Comparison of ENCODE assay signal across 10 cellular contexts in the genomic region with DNA sequence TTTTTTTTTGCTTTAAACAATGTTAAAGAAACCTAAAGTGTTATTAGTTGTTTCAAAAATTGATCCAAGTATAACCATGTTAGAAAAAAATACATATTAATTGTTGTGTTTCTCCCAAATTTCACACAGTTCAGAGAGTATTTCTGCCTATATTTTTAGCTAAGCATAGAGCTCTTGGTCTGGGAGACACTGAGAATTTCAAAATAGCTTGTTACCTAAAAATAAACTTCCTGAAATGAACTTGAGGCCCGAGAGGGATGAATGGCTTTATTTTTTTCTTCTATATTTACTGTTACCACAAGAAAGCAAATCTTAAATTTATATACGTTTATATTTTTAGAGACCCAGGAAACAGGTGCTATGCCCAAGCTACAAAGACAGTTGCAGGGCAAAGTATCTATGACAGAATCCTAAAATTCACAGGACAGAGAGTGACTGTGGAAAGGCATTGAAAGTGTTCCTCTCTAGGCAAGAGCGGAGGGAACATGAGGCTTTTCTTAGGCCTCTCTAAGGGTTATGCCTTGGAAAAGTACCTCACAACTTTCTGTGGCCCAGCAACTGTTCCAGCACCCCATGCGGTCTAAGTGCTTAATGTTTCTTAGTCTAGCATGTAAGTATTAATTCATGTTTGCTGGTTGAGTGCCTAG. TPM values are rescaled to one million over a fixed set of nuclear protein-coding genes. Genes with fewer than 3 reads are reported as not detected.
DNase-seq lines count a peak whose midpoint lies in the region; ATAC-seq, FAIRE-seq and TF ChIP-seq lines count a peak whose summit lies in the region.
"Had no signal": no experiment of that assay in that cellular context is flagged by ENCODE, and none has a peak within 500 bp of the region (broad histone marks: within the 10 kb centered on the region; RNA-seq: fewer than 3 reads in every experiment).

No MANE protein-coding gene starts in this region.

- H3K36me3 Mint-ChIP-seq in CD8-positive, alpha-beta memory T cell = peaks cover 0 to 27% (median 12%) of the 10 kb centered on the region in 3 donors
- H3K36me3 Mint-ChIP-seq in IgD-negative memory B cell = peaks cover 3% of the 10 kb centered on the region
- H3K36me3 Mint-ChIP-seq in natural killer cell treated with Interleukin-12 subunit alpha and Interleukin-12 subunit beta and Interleukin-15 and Interleukin-18, amount 100 ng/mL, for 72 hours = peaks cover 19% of the 10 kb centered on the region

- FAIRE-seq in frontal cortex (lab: Jason Lieb, UNC) (no peak), HTR-8/SVneo (lab: Jason Lieb, UNC) (no peak)

- peaks cover 98% of the 10 kb centered on the region for H3K4me1 ChIP-seq in CD8-positive, alpha-beta memory T cell (ENCODE audit: insufficient read depth, low read length)
- H3K4me1 ChIP-seq in ascending aorta = peaks cover 11 to 43% of the 10 kb centered on the region in 2 donors
- H3K4me1 ChIP-seq: parathyroid adenoma had no signal

- H3K4me1 Mint-ChIP-seq in CD8-positive, alpha-beta memory T cell = peaks cover 92 to 100% (median 98%) of the 10 kb centered on the region in 3 donors
- H3K4me1 Mint-ChIP-seq in IgD-negative memory B cell = peaks cover 73 to 84% (median 73%) of the 10 kb centered on the region in 3 donors
- peaks cover 75 to 87% of the 10 kb centered on the region in 2 donors for H3K4me1 Mint-ChIP-seq in natural killer cell treated with Interleukin-12 subunit alpha and Interleukin-12 subunit beta and Interleukin-15 and Interleukin-18, amount 100 ng/mL, for 72 hours (ENCODE audit: low read depth in 2 of 2)

- no peaks in the 10 kb centered on the region for H3K27me3 ChIP-seq in CD8-positive, alpha-beta memory T cell (ENCODE audit: insufficient read depth, low read length, poor library complexity, severe bottlenecking)
- no peaks in the 10 kb centered on the region for H3K27me3 ChIP-seq in ascending aorta

- no peaks in the 10 kb centered on the region for H3K27me3 Mint-ChIP-seq in CD8-positive, alpha-beta memory T cell
- no peaks in the 10 kb centered on the region for H3K27me3 Mint-ChIP-seq in IgD-negative memory B cell
- H3K27me3 Mint-ChIP-seq in natural killer cell treated with Interleukin-12 subunit alpha and Interleukin-12 subunit beta and Interleukin-15 and Interleukin-18, amount 100 ng/mL, for 72 hours = no peaks in the 10 kb centered on the region

- H3K9me3 ChIP-seq in CD8-positive, alpha-beta memory T cell (ENCODE audit: low read length) = no peaks in the 10 kb centered on the region
- H3K9me3 ChIP-seq in ascending aorta = no peaks in the 10 kb centered on the region

- no peak overlapping the region for H3K4me3 ChIP-seq in CD8-positive, alpha-beta memory T cell (ENCODE audit: low read length)
- no peak overlapping the region for H3K4me3 ChIP-seq in ascending aorta

- H3K9me3 Mint-ChIP-seq in CD8-positive, alpha-beta memory T cell = no peaks in the 10 kb centered on the region
- H3K9me3 Mint-ChIP-seq in IgD-negative memory B cell = no peaks in the 10 kb centered on the region
- H3K9me3 Mint-ChIP-seq in natural killer cell treated with Interleukin-12 subunit alpha and Interleukin-12 subunit beta and Interleukin-15 and Interleukin-18, amount 100 ng/mL, for 72 hours = peaks cover 3% of the 10 kb centered on the region

- peak overlapping the region in 6 of 7 donors; percentile 62 to 80 (median 66) for H3K4me3 Mint-ChIP-seq in CD8-positive, alpha-beta memory T cell
- H3K4me3 Mint-ChIP-seq in IgD-negative memory B cell = peak overlapping the region; percentile 21 to 93 (median 71)
- H3K4me3 Mint-ChIP-seq in natural killer cell treated with Interleukin-12 subunit alpha and Interleukin-12 subunit beta and Interleukin-15 and Interleukin-18, amount 100 ng/mL, for 72 hours = peak overlapping the region; percentile 85

- CTCF ChIA-PET in CD8-positive, alpha-beta memory T cell (lab: Charles Lee) = interaction anchor here (1.3 to 3.7 kb wide), 4 partner anchors 11 to 32 kb away, joined by 3 to 15 read pairs (median 7); no protein-coding TSS in a partner anchor

- H3K36me3 ChIP-seq in CD8-positive, alpha-beta memory T cell (ENCODE audit: insufficient read depth, low read length) = peaks cover 15% of the 10 kb centered on the region
- H3K36me3 ChIP-seq in ascending aorta = peaks cover 25 to 31% of the 10 kb centered on the region in 2 donors

- peak overlapping the region; percentile 83 to 98 (median 90) for H3K27ac Mint-ChIP-seq in CD8-positive, alpha-beta memory T cell
- H3K27ac Mint-ChIP-seq in IgD-negative memory B cell = peak overlapping the region; percentile 67 to 92 (median 83)
- peak overlapping the region; percentile 80 to 99 for H3K27ac Mint-ChIP-seq in natural killer cell treated with Interleukin-12 subunit alpha and Interleukin-12 subunit beta and Interleukin-15 and Interleukin-18, amount 100 ng/mL, for 72 hours

- TF ChIP-seq CTCF in ascending aorta (IDR thresholded peaks at IDR 0.05) = no peak

- ATAC-seq in natural killer cell treated with Interleukin-12 subunit alpha and Interleukin-12 subunit beta and Interleukin-15 and Interleukin-18, amount 100 ng/mL, for 72 hours = no peak

- no peak for DNase-seq in CD8-positive, alpha-beta memory T cell
- DNase-seq in ascending aorta (ENCODE audit: low spot score in 2 of 2) (no peak), frontal cortex (ENCODE audit: low spot score in 2 of 2) (no peak), NCI-H2107 (lab: John Stamatoyannopoulos, UW) (no peak), NCI-H146 treated with DMSO at 0.1 percent for 48 hours (lab: John Stamatoyannopoulos, UW; ENCODE audit: unreplicated experiment) (no peak), HTR-8/SVneo (ENCODE audit: insufficient read length, low spot score) (no peak)
- no peak for DNase-seq in natural killer cell treated with Interleukin-12 subunit alpha and Interleukin-12 subunit beta and Interleukin-15 and Interleukin-18, amount 100 ng/mL, for 72 hours (ENCODE audit: low spot score)
- DNase-seq: foreskin melanocyte had no signal

- POLR2A ChIA-PET in CD8-positive, alpha-beta memory T cell (lab: Charles Lee) = interaction anchor here (0.6 to 2.0 kb wide), 8 partner anchors 11 to 143 kb away, joined by 3 to 9 read pairs (median 4); a partner anchor contains a TSS

- intact Hi-C loops in ascending aorta (cut with DNase I) = no loop called here

- H3K27ac ChIP-seq in CD8-positive, alpha-beta memory T cell (ENCODE audit: low read depth, low read length) = peak overlapping the region; percentile 5
- H3K27ac ChIP-seq in ascending aorta = peak overlapping the region; percentile 67 to 82
- H3K27ac ChIP-seq: parathyroid adenoma had no signal

RNA-seq across cellular contexts. Expression of a gene that starts 36.4 kb away (rescaled TPM):
- 10 to 100 TPM; 55.3 to 56.3 TPM for total RNA-seq in CD8-positive, alpha-beta memory T cell
- 108 TPM for polyA plus RNA-seq in CD8-positive, alpha-beta memory T cell
- polyA plus RNA-seq in IgD-negative memory B cell = 76.8 TPM
- total RNA-seq in ascending aorta (343 TPM), frontal cortex (4.5 TPM)
- total RNA-seq in natural killer cell treated with Interleukin-12 subunit alpha and Interleukin-12 subunit beta and Interleukin-15 and Interleukin-18, amount 100 ng/mL, for 72 hours = 10 to 100 TPM; 37.3 to 38.6 TPM
